Comparison of ENCODE assay signal across 1 cellular context in the genomic region with DNA sequence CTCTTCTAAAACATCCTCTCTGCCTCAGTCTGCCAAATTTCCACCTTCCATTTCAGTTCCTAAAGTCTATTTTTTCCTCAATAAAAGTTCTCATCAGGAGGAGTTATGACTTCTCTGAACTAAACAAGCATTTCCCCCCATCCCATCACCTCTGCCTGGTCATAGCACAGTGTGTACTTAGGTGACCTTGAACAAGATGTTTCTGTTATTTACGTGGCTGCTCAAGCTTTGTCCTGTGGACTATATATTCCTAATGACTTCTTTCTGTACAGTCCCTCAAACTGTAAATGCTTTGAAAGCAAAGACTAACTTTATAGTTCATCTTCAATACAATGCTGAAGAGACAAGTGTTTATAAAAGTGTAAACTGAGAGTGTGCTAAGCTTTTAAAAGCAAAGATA.
TF ChIP-seq lines count a peak whose summit lies in the region.

No MANE protein-coding gene starts in this region.

TF ChIP-seq in HepG2, 621 proteins besides CTCF, POLR2A, EP300 and RAD21 (continued from another document):
- TF ChIP-seq, protein P1, sequence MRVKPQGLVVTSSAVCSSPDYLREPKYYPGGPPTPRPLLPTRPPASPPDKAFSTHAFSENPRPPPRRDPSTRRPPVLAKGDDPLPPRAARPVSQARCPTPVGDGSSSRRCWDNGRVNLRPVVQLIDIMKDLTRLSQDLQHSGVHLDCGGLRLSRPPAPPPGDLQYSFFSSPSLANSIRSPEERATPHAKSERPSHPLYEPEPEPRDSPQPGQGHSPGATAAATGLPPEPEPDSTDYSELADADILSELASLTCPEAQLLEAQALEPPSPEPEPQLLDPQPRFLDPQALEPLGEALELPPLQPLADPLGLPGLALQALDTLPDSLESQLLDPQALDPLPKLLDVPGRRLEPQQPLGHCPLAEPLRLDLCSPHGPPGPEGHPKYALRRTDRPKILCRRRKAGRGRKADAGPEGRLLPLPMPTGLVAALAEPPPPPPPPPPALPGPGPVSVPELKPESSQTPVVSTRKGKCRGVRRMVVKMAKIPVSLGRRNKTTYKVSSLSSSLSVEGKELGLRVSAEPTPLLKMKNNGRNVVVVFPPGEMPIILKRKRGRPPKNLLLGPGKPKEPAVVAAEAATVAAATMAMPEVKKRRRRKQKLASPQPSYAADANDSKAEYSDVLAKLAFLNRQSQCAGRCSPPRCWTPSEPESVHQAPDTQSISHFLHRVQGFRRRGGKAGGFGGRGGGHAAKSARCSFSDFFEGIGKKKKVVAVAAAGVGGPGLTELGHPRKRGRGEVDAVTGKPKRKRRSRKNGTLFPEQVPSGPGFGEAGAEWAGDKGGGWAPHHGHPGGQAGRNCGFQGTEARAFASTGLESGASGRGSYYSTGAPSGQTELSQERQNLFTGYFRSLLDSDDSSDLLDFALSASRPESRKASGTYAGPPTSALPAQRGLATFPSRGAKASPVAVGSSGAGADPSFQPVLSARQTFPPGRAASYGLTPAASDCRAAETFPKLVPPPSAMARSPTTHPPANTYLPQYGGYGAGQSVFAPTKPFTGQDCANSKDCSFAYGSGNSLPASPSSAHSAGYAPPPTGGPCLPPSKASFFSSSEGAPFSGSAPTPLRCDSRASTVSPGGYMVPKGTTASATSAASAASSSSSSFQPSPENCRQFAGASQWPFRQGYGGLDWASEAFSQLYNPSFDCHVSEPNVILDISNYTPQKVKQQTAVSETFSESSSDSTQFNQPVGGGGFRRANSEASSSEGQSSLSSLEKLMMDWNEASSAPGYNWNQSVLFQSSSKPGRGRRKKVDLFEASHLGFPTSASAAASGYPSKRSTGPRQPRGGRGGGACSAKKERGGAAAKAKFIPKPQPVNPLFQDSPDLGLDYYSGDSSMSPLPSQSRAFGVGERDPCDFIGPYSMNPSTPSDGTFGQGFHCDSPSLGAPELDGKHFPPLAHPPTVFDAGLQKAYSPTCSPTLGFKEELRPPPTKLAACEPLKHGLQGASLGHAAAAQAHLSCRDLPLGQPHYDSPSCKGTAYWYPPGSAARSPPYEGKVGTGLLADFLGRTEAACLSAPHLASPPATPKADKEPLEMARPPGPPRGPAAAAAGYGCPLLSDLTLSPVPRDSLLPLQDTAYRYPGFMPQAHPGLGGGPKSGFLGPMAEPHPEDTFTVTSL (CRISPR knock-in tag; IDR thresholded peaks at IDR 0.05; ENCODE audit: borderline replicate concordance), result peak; percentile 52; the same call in 1 of the 2 replicates
- TF ChIP-seq RARA (CRISPR knock-in tag; IDR thresholded peaks at IDR 0.05), result peak; percentile 77
